ENCODE assay signal across 30 cellular contexts in the genomic region with DNA sequence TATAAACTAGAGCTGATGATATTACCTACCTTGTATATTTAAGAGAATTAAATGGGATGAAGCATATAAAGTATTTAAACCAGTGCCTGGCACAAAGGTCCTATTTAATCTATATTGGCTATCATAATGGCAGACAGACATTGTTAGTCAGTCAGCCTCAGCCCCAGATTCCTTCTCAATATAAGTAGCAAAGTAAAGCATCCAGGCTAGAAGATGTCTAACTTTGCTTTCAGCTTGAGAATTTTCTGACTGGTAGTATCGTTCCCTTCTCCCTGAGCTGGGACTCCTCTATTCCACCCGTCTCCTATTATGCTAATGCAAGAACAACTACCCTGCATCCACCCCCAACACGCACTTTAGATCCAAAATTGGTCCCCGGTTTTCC.
"Had no signal": no experiment of that assay in that cellular context is flagged by ENCODE, and none has a peak within 500 bp of the region (broad histone marks: within the 10 kb centered on the region; RNA-seq: fewer than 3 reads in every experiment).

No MANE protein-coding gene starts in this region.

- DNase-seq: activated CD4-positive, alpha-beta memory T cell treated with anti-CD3 and anti-CD28 coated beads for 36 hours; activated CD4-positive, alpha-beta T cell treated with anti-CD3 and anti-CD28 coated beads for 36 hours; activated CD4-positive, alpha-beta T cell treated with anti-CD3 and anti-CD28 coated beads, Interleukin-2, amount 10 ng/mL, durations not matched to agents 24 days and 14 days; activated CD4-positive, CD25-positive, alpha-beta regulatory T cell; activated CD4-positive, CD25-positive, alpha-beta regulatory T cell treated with anti-CD3 and anti-CD28 coated beads, Interleukin-2, amount 50 U/mL, for 72 hours; activated CD8-positive, alpha-beta memory T cell treated with anti-CD3 and anti-CD28 coated beads, Interleukin-2, amount 10 ng/mL, durations not matched to agents 7 days and 5 days; activated CD8-positive, alpha-beta memory T cell treated with anti-CD3 and anti-CD28 coated beads, Interleukin-2, amount 50 U/mL, for 4 hours; activated CD8-positive, alpha-beta T cell treated with anti-CD3 and anti-CD28 coated beads, Interleukin-2, amount 10 ng/mL, durations not matched to agents 7 days and 5 days; activated effector memory CD4-positive, alpha-beta T cell treated with anti-CD3 and anti-CD28 coated beads, Interleukin-2, amount 50 U/mL, for 16 hours; activated naive CD4-positive, alpha-beta T cell treated with anti-CD3 and anti-CD28 coated beads for 36 hours; activated naive CD8-positive, alpha-beta T cell treated with anti-CD3 and anti-CD28 coated beads for 36 hours; activated naive CD8-positive, alpha-beta T cell treated with anti-CD3 and anti-CD28 coated beads, Interleukin-2, amount 50 U/mL, for 24 hours; activated T-cell treated with anti-CD3 and anti-CD28 coated beads, Interleukin-2, amount 50 U/mL, for 1 hour; activated T-cell treated with anti-CD3 and anti-CD28 coated beads, Interleukin-2, amount 50 U/mL, for 48 hours; adrenal gland; amygdala; aorta; body of pancreas; caudate nucleus; cerebellar nuclear complex; colonic mucosa; effector CD8-positive, alpha-beta T cell; foreskin keratinocyte; gastrocnemius medialis; glutamatergic neuron; heart left ventricle; T-helper 17 cell; T1000 had no signal

- H3K79me2 ChIP-seq: hepatocyte had no signal

- H3K4me3 ChIP-seq: adrenal gland, body of pancreas, colonic mucosa, gastrocnemius medialis, heart left ventricle, hepatocyte had no signal

- H3K9me3 ChIP-seq: adrenal gland, body of pancreas, colonic mucosa, gastrocnemius medialis, heart left ventricle had no signal

- H2AFZ ChIP-seq: hepatocyte had no signal

- H3K4me1 ChIP-seq: adrenal gland, body of pancreas, colonic mucosa, foreskin keratinocyte had no signal

- H3K4me2 ChIP-seq: hepatocyte had no signal

- ATAC-seq: activated CD4-positive, alpha-beta T cell treated with anti-CD3 and anti-CD28 coated beads for 36 hours; activated CD8-positive, alpha-beta memory T cell treated with anti-CD3 and anti-CD28 coated beads, Interleukin-2, amount 10 ng/mL, durations not matched to agents 7 days and 5 days; activated CD8-positive, alpha-beta T cell treated with anti-CD3 and anti-CD28 coated beads, Interleukin-2, amount 10 ng/mL, durations not matched to agents 7 days and 5 days; activated naive CD8-positive, alpha-beta T cell treated with anti-CD3 and anti-CD28 coated beads, Interleukin-2, amount 50 U/mL, for 24 hours; body of pancreas; foreskin keratinocyte; gastrocnemius medialis; heart left ventricle; T-helper 17 cell had no signal

- H3K27ac ChIP-seq: adrenal gland, body of pancreas, colonic mucosa, epithelial cell of prostate, foreskin keratinocyte, gastrocnemius medialis, heart left ventricle, hepatocyte had no signal

- H3K36me3 ChIP-seq: adrenal gland, colonic mucosa, gastrocnemius medialis, heart left ventricle had no signal

- H3K27me3 ChIP-seq: adrenal gland, body of pancreas, colonic mucosa, gastrocnemius medialis, hepatocyte had no signal
